In the genomic region with DNA sequence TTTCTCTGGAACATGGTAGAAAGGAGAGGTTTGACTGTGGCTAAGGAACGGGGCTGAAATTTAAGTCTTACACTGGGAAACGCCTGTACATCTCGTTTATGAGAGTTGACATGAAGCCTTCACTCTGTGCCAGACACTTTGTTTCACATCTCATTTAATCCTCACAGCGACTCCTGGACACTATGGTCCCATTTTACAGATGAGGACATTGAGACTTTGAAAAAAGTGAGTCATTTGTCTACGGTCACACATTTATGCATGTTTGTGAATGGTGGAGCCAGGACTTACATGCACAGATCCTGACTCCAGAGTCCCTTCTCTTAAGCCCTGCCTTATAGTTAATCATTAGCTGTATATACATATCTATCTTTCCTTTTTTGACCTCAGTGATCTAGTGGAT, we compare ENCODE assay signal across 10 cellular contexts.
"Had no signal": no experiment of that assay in that cellular context is flagged by ENCODE, and none has a peak within 500 bp of the region (broad histone marks: within the 10 kb centered on the region; RNA-seq: fewer than 3 reads in every experiment).

No MANE protein-coding gene starts in this region.

- H3K9ac ChIP-seq: GM23248, KMS-11 had no signal

- FAIRE-seq: H54 had no signal

- H3K4me3 Mint-ChIP-seq: H9, HFFc6 had no signal

- H3K27ac Mint-ChIP-seq: H9, HFFc6 had no signal

- H3K4me2 ChIP-seq: KMS-11 had no signal

- H2AFZ ChIP-seq: GM23248 had no signal

- H3K27ac ChIP-seq: GM23248, HL-60, KMS-11 had no signal

- DNase-seq: GM23248, GOT3, H9, HFFc6, IMR-90, Karpas-422, KBM-7 had no signal

- H3K4me3 ChIP-seq: GM23248 had no signal
